10 cellular contexts compared by ENCODE assay signal in the genomic region with DNA sequence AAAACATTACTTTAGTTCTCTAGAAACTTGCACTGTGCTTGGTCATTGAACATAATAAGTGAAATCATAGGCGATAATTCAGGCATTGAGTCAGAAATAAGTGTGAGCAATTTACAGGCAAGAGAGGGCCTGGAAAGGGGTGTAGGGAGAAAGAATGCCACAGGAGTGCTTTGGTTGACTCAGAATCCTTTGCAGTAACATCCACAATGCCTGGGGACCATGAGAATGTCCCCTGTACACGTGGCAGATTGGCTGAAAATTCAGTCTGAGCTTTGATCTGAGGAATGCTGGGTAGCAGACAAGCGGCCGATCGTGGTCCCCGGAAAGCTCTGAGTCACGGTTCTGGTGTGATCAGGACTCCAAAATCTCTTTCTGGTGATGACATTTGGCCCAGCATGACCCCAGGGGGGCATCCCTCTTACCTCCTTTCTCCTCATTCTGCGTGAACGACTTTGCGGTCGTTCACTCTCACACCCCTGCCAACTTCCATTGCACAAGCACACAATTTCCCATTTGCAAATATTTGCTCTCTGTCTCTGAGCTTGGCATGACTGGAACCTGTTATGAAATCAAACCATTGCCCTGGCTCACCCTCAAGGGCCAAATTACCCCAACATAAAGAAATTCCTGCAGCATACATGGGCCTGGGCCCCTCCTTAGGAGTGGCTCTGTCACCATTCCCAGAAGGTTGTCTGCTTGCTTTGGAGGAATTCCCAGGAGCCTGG.
DNase-seq lines count a peak whose midpoint lies in the region; ATAC-seq and TF ChIP-seq lines count a peak whose summit lies in the region.
"Had no signal": no experiment of that assay in that cellular context is flagged by ENCODE, and none has a peak within 500 bp of the region (broad histone marks: within the 10 kb centered on the region; RNA-seq: fewer than 3 reads in every experiment).

No MANE protein-coding gene starts in this region.

- no peak overlapping the region for H3K27ac Mint-ChIP-seq in natural killer cell
- H3K27ac Mint-ChIP-seq: mesothelial cell of epicardium had no signal

- no peak for ATAC-seq in GM18519 (IDR thresholded peaks at IDR 0.05; ENCODE audit: low FRiP score, unreplicated experiment)
- no peak for ATAC-seq in natural killer cell

- H3K27me3 Mint-ChIP-seq in natural killer cell (ENCODE audit: low read depth in 2 of 2): no peaks in the 10 kb centered on the region

- no peak overlapping the region for H3K4me3 Mint-ChIP-seq in natural killer cell
- H3K4me3 Mint-ChIP-seq: mesothelial cell of epicardium had no signal

- intact Hi-C loops in natural killer cell (cut with micrococcal nuclease): loop anchor here (5.0 kb wide), 2 partner anchors 375 to 660 kb away; no protein-coding TSS in a partner anchor

- no peaks in the 10 kb centered on the region for H3K4me1 Mint-ChIP-seq in natural killer cell

- no peaks in the 10 kb centered on the region for H3K9me3 Mint-ChIP-seq in natural killer cell

- TF ChIP-seq CTCF in AG09309 (IDR thresholded peaks at IDR 0.05; ENCODE audit: control insufficient read depth, insufficient read depth, low read depth, low read length, missing control alignments) (no peak), coronary artery (IDR thresholded peaks at IDR 0.05) (no peak), natural killer cell (IDR thresholded peaks at IDR 0.05) (no peak)

- H3K27ac ChIP-seq in coronary artery: peak overlapping the region; percentile 1 to 89

- H3K36me3 Mint-ChIP-seq in natural killer cell: no peaks in the 10 kb centered on the region

- H3K4me3 ChIP-seq in AG09309 (ENCODE audit: control insufficient read depth, low read depth, low read length): no peak overlapping the region; the same call in 1 of the 2 replicates
- peak overlapping the region; percentile 28 for H3K4me3 ChIP-seq in coronary artery

- DNase-seq in AG09309 (ENCODE audit: low read depth) (peak; percentile 94), M059J (ENCODE audit: low read depth) (peak; percentile 90), coronary artery (ENCODE audit: low spot score) (peak; percentile 85), mucosa of gallbladder (ENCODE audit: low spot score) (peak; percentile 69), activated T-cell treated with anti-CD3 and anti-CD28 coated beads for 4 hours (no peak), natural killer cell (no peak)
- DNase-seq in effector CD4-positive, alpha-beta T cell: no peak
- DNase-seq: activated naive CD4-positive, alpha-beta T cell treated with anti-CD3 and anti-CD28 coated beads, Interleukin-2, amount 50 U/mL, for 16 hours had no signal

Comparison
In these comparisons a context has a peak if more than half of its experiments do, and no peak if none do; other contexts are left out.
1. DNase-seq: peak in AG09309 (single experiment), M059J (single experiment), coronary artery (single experiment) and mucosa of gallbladder (single experiment); none in effector CD4-positive, alpha-beta T cell (single experiment), activated T-cell treated with anti-CD3 and anti-CD28 coated beads for 4 hours (single experiment) and natural killer cell (single experiment).